ENCODE assay signal across 1 cellular context in the genomic region with DNA sequence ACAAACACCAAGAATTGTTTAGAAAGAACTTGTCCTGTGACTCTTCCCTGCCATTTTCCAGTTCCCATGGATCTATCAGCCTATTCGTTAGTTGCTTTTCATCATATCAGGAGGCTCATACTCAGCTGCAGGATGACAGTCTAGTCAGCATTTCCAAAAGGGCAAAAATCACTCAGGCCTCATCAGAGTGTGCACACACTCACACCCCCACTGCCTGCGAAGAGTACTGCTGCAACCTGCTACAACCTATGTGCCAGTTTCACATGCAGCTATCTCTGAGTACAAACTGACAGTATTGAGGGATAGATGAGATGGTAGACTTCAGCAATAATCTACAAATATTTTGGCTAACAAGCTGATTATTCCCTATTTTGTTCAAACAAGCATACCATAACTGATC.
TF ChIP-seq lines count a peak whose summit lies in the region.

No MANE protein-coding gene starts in this region.

TF ChIP-seq in WTC11, 78 proteins besides CTCF, POLR2A, EP300 and RAD21 (continued from another document):
- TF ChIP-seq, protein P1, sequence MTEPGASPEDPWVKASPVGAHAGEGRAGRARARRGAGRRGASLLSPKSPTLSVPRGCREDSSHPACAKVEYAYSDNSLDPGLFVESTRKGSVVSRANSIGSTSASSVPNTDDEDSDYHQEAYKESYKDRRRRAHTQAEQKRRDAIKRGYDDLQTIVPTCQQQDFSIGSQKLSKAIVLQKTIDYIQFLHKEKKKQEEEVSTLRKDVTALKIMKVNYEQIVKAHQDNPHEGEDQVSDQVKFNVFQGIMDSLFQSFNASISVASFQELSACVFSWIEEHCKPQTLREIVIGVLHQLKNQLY (CRISPR knock-in tag; IDR thresholded peaks at IDR 0.05) = no peak
- no peak for TF ChIP-seq ATF1 (CRISPR knock-in tag; IDR thresholded peaks at IDR 0.05)
